ENCODE assay signal across 1 cellular context in the genomic region with DNA sequence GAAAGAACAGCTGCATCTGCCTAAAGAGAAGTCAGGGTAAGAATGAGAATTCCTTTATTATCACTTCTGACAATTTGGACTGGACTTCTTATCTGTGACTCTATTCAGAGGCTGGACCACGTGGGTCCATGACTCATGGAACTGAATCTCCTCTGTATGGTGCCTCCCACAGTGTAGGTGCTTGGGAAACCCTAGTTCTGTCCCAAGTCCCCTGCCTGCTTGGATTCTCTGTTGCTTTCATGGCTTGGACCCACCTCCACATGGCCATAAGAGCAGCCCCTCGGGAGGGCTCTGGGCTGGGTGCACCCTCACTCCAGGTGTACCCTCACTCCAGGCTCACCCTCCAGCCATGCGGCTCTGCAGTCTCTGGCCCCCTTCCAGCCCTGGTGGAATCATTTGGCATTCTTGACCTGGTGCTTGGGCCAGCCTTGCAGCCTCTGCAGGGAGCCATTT.
TF ChIP-seq lines count a peak whose summit lies in the region.

No MANE protein-coding gene starts in this region.

TF ChIP-seq in K562, 482 proteins besides CTCF, POLR2A, EP300 and RAD21 (continued from another document and continues in another):
- TF ChIP-seq, protein P1, sequence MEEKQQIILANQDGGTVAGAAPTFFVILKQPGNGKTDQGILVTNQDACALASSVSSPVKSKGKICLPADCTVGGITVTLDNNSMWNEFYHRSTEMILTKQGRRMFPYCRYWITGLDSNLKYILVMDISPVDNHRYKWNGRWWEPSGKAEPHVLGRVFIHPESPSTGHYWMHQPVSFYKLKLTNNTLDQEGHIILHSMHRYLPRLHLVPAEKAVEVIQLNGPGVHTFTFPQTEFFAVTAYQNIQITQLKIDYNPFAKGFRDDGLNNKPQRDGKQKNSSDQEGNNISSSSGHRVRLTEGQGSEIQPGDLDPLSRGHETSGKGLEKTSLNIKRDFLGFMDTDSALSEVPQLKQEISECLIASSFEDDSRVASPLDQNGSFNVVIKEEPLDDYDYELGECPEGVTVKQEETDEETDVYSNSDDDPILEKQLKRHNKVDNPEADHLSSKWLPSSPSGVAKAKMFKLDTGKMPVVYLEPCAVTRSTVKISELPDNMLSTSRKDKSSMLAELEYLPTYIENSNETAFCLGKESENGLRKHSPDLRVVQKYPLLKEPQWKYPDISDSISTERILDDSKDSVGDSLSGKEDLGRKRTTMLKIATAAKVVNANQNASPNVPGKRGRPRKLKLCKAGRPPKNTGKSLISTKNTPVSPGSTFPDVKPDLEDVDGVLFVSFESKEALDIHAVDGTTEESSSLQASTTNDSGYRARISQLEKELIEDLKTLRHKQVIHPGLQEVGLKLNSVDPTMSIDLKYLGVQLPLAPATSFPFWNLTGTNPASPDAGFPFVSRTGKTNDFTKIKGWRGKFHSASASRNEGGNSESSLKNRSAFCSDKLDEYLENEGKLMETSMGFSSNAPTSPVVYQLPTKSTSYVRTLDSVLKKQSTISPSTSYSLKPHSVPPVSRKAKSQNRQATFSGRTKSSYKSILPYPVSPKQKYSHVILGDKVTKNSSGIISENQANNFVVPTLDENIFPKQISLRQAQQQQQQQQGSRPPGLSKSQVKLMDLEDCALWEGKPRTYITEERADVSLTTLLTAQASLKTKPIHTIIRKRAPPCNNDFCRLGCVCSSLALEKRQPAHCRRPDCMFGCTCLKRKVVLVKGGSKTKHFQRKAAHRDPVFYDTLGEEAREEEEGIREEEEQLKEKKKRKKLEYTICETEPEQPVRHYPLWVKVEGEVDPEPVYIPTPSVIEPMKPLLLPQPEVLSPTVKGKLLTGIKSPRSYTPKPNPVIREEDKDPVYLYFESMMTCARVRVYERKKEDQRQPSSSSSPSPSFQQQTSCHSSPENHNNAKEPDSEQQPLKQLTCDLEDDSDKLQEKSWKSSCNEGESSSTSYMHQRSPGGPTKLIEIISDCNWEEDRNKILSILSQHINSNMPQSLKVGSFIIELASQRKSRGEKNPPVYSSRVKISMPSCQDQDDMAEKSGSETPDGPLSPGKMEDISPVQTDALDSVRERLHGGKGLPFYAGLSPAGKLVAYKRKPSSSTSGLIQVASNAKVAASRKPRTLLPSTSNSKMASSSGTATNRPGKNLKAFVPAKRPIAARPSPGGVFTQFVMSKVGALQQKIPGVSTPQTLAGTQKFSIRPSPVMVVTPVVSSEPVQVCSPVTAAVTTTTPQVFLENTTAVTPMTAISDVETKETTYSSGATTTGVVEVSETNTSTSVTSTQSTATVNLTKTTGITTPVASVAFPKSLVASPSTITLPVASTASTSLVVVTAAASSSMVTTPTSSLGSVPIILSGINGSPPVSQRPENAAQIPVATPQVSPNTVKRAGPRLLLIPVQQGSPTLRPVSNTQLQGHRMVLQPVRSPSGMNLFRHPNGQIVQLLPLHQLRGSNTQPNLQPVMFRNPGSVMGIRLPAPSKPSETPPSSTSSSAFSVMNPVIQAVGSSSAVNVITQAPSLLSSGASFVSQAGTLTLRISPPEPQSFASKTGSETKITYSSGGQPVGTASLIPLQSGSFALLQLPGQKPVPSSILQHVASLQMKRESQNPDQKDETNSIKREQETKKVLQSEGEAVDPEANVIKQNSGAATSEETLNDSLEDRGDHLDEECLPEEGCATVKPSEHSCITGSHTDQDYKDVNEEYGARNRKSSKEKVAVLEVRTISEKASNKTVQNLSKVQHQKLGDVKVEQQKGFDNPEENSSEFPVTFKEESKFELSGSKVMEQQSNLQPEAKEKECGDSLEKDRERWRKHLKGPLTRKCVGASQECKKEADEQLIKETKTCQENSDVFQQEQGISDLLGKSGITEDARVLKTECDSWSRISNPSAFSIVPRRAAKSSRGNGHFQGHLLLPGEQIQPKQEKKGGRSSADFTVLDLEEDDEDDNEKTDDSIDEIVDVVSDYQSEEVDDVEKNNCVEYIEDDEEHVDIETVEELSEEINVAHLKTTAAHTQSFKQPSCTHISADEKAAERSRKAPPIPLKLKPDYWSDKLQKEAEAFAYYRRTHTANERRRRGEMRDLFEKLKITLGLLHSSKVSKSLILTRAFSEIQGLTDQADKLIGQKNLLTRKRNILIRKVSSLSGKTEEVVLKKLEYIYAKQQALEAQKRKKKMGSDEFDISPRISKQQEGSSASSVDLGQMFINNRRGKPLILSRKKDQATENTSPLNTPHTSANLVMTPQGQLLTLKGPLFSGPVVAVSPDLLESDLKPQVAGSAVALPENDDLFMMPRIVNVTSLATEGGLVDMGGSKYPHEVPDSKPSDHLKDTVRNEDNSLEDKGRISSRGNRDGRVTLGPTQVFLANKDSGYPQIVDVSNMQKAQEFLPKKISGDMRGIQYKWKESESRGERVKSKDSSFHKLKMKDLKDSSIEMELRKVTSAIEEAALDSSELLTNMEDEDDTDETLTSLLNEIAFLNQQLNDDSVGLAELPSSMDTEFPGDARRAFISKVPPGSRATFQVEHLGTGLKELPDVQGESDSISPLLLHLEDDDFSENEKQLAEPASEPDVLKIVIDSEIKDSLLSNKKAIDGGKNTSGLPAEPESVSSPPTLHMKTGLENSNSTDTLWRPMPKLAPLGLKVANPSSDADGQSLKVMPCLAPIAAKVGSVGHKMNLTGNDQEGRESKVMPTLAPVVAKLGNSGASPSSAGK (IDR thresholded peaks at IDR 0.05): peak; percentile 35; the same call in 1 of the 2 replicates
- TF ChIP-seq CGGBP1 (CRISPR knock-in tag; IDR thresholded peaks at IDR 0.05) (no peak), RAD51 (IDR thresholded peaks at IDR 0.05; ENCODE audit: borderline replicate concordance, low read depth) (peak; percentile 84), ZNF766 (CRISPR knock-in tag; conservative IDR thresholded peaks at IDR 0.05) (peak; percentile 56; the same call in 1 of the 2 replicates), KDM1A (IDR thresholded peaks at IDR 0.05) (no peak), ZBTB8A (IDR thresholded peaks at IDR 0.05; ENCODE audit: partially characterized antibody) (no peak), KDM2B (CRISPR knock-in tag; IDR thresholded peaks at IDR 0.05) (no peak), EP400 (IDR thresholded peaks at IDR 0.05) (peak; percentile 44; the same call in 1 of the 2 replicates), HMG20A (CRISPR knock-in tag; conservative IDR thresholded peaks at IDR 0.05) (no peak), NKRF (IDR thresholded peaks at IDR 0.05; ENCODE audit: borderline replicate concordance) (no peak), ZNF639 (CRISPR knock-in tag; conservative IDR thresholded peaks at IDR 0.05 in 1 of 2, IDR thresholded peaks at IDR 0.05 in 1 of 2) (peak in 1 of 2 experiments; percentile 59; a peak in 1 of 4 replicates), XRCC5 (IDR thresholded peaks at IDR 0.05; ENCODE audit: low read depth, low read length) (no peak), KLF16 (IDR thresholded peaks at IDR 0.05) (peak; percentile 25; the same call in 1 of the 2 replicates), CCNT2 (IDR thresholded peaks at IDR 0.05; ENCODE audit: borderline replicate concordance, extremely low read depth, insufficient read length, low read depth, low read length) (peak; percentile 37), CC2D1A (IDR thresholded peaks at IDR 0.05) (no peak)
- TF ChIP-seq, protein P2, sequence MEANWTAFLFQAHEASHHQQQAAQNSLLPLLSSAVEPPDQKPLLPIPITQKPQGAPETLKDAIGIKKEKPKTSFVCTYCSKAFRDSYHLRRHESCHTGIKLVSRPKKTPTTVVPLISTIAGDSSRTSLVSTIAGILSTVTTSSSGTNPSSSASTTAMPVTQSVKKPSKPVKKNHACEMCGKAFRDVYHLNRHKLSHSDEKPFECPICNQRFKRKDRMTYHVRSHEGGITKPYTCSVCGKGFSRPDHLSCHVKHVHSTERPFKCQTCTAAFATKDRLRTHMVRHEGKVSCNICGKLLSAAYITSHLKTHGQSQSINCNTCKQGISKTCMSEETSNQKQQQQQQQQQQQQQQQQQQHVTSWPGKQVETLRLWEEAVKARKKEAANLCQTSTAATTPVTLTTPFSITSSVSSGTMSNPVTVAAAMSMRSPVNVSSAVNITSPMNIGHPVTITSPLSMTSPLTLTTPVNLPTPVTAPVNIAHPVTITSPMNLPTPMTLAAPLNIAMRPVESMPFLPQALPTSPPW (CRISPR knock-in tag; IDR thresholded peaks at IDR 0.05): 0 out of 2 replicates have a peak, but pooled peaks have one; percentile 27
- TF ChIP-seq, protein P3, sequence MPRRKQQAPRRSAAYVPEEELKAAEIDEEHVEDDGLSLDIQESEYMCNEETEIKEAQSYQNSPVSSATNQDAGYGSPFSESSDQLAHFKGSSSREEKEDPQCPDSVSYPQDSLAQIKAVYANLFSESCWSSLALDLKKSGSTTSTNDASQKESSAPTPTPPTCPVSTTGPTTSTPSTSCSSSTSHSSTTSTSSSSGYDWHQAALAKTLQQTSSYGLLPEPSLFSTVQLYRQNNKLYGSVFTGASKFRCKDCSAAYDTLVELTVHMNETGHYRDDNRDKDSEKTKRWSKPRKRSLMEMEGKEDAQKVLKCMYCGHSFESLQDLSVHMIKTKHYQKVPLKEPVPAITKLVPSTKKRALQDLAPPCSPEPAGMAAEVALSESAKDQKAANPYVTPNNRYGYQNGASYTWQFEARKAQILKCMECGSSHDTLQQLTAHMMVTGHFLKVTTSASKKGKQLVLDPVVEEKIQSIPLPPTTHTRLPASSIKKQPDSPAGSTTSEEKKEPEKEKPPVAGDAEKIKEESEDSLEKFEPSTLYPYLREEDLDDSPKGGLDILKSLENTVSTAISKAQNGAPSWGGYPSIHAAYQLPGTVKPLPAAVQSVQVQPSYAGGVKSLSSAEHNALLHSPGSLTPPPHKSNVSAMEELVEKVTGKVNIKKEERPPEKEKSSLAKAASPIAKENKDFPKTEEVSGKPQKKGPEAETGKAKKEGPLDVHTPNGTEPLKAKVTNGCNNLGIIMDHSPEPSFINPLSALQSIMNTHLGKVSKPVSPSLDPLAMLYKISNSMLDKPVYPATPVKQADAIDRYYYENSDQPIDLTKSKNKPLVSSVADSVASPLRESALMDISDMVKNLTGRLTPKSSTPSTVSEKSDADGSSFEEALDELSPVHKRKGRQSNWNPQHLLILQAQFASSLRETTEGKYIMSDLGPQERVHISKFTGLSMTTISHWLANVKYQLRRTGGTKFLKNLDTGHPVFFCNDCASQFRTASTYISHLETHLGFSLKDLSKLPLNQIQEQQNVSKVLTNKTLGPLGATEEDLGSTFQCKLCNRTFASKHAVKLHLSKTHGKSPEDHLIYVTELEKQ (CRISPR knock-in tag; IDR thresholded peaks at IDR 0.05): no peak
